ENCODE assay signal across 9 cellular contexts in the genomic region with DNA sequence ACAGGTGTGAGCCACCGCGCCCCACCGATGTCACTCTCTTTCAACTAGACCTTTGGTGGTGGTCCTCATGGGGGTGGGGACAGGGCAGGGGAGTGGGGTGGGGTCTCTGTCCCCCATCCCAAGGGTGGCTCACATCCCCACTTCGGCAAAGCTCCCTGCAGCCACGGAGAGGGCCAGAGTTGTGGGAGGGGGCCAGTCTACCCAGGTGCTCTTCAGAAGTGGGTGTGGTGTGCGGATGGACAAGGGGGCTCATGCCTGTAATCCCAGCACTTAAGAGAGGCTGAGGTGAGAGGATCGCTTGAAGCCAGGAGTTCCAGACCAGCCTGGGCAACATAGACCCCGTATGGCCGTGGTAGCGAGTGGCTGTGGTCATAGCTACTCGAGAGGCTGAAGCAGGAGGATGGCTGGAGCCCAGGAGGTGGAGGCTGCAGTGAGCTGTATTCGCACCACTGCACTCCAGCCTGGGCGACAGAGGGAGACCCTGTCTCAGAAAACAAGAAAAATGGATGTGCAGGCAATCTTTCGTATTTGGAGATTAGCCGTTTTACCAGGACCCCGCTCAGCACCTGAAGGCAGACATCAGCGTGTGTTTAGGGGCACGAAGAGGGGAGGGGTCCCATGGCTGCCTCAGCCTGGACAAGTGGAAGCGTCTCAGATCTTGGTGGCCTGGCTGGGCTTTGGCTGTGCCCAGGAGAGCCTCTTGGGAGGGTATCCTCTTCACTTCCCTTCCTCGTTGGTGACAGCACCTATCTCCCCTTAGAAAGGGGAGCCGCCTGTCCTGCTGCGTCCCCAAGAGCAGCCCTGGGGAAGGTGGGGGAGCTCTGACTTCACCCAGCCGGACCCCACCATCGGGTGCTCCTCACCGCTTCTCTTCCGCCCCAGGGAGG.
A peak's percentile ranks its signal among the peaks of the same experiment; 100 is the strongest.
DNase-seq lines count a peak whose midpoint lies in the region; ATAC-seq and TF ChIP-seq lines count a peak whose summit lies in the region.
"Had no signal": no experiment of that assay in that cellular context is flagged by ENCODE, and none has a peak within 500 bp of the region (broad histone marks: within the 10 kb centered on the region; RNA-seq: fewer than 3 reads in every experiment).

No MANE protein-coding gene starts in this region.

- POLR2A ChIA-PET in GM10248 (lab: Yijun Ruan, JAX), result no interaction called here

- H3K4me1 Mint-ChIP-seq in T-helper 1 cell treated with Interleukin-12 subunit alpha and Interleukin-12 subunit beta and Interleukin-4 antibody, amounts not matched to agents 30 μg/mL and 1 μg/mL, for 36 hours (ENCODE audit: low read depth), result peaks cover 16% of the 10 kb centered on the region

- H3K36me3 Mint-ChIP-seq in T-helper 1 cell treated with Interleukin-12 subunit alpha and Interleukin-12 subunit beta and Interleukin-4 antibody, amounts not matched to agents 30 μg/mL and 1 μg/mL, for 36 hours (ENCODE audit: low read depth), result peaks cover 12% of the 10 kb centered on the region

- peak overlapping the region; percentile 67 for H3K9ac ChIP-seq in OCI-LY3 (ENCODE audit: low read length)

- H3K9me3 ChIP-seq in OCI-LY3 (ENCODE audit: insufficient read depth, low read length), result no peaks in the 10 kb centered on the region

- no peaks in the 10 kb centered on the region; the same call in 1 of the 2 replicates for H4K20me1 ChIP-seq in OCI-LY3 (ENCODE audit: insufficient read depth, low read length)

- peaks cover 9% of the 10 kb centered on the region; the same call in 1 of the 2 replicates for H3K4me1 ChIP-seq in OCI-LY3 (ENCODE audit: low read length)

- no peak overlapping the region for H2AFZ ChIP-seq in OCI-LY3 (ENCODE audit: low read depth, low read length)

- H3K27me3 Mint-ChIP-seq in T-helper 1 cell treated with Interleukin-12 subunit alpha and Interleukin-12 subunit beta and Interleukin-4 antibody, amounts not matched to agents 30 μg/mL and 1 μg/mL, for 36 hours (ENCODE audit: low read depth), result peaks cover 29% of the 10 kb centered on the region

- DNase-seq in T-helper 1 cell (no peak), epithelial cell of esophagus (ENCODE audit: low read depth) (no peak), skeletal muscle cell (ENCODE audit: low read depth) (no peak), GM10248 (ENCODE audit: extremely low spot score) (no peak)
- DNase-seq in activated CD4-positive, CD25-positive, alpha-beta regulatory T cell (lab: John Stamatoyannopoulos, UW), result no peak
- DNase-seq: stimulated activated CD4-positive, alpha-beta T cell treated with anti-CD3 and anti-CD28 coated beads, Interleukin-4, amount 100 ng/mL, for 4 hours had no signal

- TF ChIP-seq CTCF in OCI-LY3 (IDR thresholded peaks at IDR 0.05; ENCODE audit: low read depth, low read length) (no peak), epithelial cell of esophagus (IDR thresholded peaks at IDR 0.05; ENCODE audit: insufficient read depth, low read depth, low read length, missing control alignments) (no peak), GM10248 (IDR thresholded peaks at IDR 0.05; ENCODE audit: control extremely low read depth, extremely low read depth, low read depth, missing control alignments) (no peak)

- H3K9me3 Mint-ChIP-seq in T-helper 1 cell treated with Interleukin-12 subunit alpha and Interleukin-12 subunit beta and Interleukin-4 antibody, amounts not matched to agents 30 μg/mL and 1 μg/mL, for 36 hours, result no peaks in the 10 kb centered on the region

- peak overlapping the region; percentile 77 for H3K4me3 ChIP-seq in OCI-LY3 (ENCODE audit: low read length)
- peak overlapping the region; percentile 41 for H3K4me3 ChIP-seq in epithelial cell of esophagus (ENCODE audit: low read length)
- H3K4me3 ChIP-seq in skeletal muscle cell (ENCODE audit: low read depth, low read length), result peak overlapping the region; percentile 51

- no peak overlapping the region for H3K27ac Mint-ChIP-seq in T-helper 1 cell treated with Interleukin-12 subunit alpha and Interleukin-12 subunit beta and Interleukin-4 antibody, amounts not matched to agents 30 μg/mL and 1 μg/mL, for 36 hours

- H3K27me3 ChIP-seq in OCI-LY3 (ENCODE audit: low read depth, low read length), result no peaks in the 10 kb centered on the region

- peak overlapping the region; percentile 57 for H3K4me3 Mint-ChIP-seq in T-helper 1 cell treated with Interleukin-12 subunit alpha and Interleukin-12 subunit beta and Interleukin-4 antibody, amounts not matched to agents 30 μg/mL and 1 μg/mL, for 36 hours

- no peak for ATAC-seq in HG03439 (IDR thresholded peaks at IDR 0.05; ENCODE audit: unreplicated experiment)

- H3K4me2 ChIP-seq in OCI-LY3 (ENCODE audit: low read length), result peak overlapping the region; percentile 81

- H3K27ac ChIP-seq in OCI-LY3 (ENCODE audit: low read length), result no peak overlapping the region

- peaks cover 19% of the 10 kb centered on the region for H3K36me3 ChIP-seq in OCI-LY3 (replicated peaks; ENCODE audit: low read depth, low read length)

- H3K79me2 ChIP-seq in OCI-LY3 (ENCODE audit: low read length), result no peaks in the 10 kb centered on the region

- CTCF ChIA-PET in GM10248 (lab: Yijun Ruan, JAX), result interaction anchor here (1.0 to 2.3 kb wide), 3 partner anchors 12 to 28 kb away, joined by 3 to 7 read pairs (median 6); a partner anchor contains a TSS
